ENCODE assay signal across 1 cellular context in the genomic region with DNA sequence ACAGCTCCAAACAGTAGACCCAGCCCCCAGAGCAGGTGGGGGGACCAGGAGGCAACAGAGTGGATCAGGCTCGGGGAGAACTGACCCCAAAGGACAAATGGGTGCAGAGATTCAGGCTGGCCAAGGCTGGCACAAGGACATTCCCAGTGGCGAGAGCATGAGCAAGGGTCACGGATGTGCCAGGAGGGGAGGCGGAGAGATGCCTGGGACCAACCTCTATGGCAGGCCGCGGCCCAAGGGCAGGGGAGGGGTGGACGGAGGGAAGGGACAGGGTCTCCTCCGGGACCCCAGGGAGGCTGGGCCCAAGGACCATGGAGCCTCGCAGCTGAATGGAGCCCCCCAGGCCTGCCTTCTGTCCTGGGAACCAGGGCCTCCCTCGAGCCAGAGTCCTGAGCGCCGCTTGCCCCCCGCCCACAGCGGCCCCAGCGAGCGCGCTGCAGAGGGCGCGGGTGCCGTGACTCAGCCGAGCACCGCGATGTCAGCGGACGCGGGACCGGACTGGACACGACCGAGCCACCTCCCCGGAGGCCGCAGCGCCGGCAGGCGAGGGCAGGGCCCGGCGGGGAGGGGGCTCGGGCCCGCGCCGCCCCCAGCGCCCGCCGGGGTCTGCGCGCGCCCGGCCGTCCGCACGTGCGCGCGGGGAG.
A peak's percentile ranks its signal among the peaks of the same experiment; 100 is the strongest.
TF ChIP-seq lines count a peak whose summit lies in the region.

No MANE protein-coding gene starts in this region.

TF ChIP-seq in K562, 482 proteins besides CTCF, POLR2A, EP300 and RAD21:
- 0 out of 2 replicates have a peak, but pooled peaks have one; percentile 56 for TF ChIP-seq IRF2 (CRISPR knock-in tag; IDR thresholded peaks at IDR 0.05)
- TF ChIP-seq, protein P1, sequence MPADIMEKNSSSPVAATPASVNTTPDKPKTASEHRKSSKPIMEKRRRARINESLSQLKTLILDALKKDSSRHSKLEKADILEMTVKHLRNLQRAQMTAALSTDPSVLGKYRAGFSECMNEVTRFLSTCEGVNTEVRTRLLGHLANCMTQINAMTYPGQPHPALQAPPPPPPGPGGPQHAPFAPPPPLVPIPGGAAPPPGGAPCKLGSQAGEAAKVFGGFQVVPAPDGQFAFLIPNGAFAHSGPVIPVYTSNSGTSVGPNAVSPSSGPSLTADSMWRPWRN (IDR thresholded peaks at IDR 0.05; ENCODE audit: low read depth) = no peak
- TF ChIP-seq GABPB1 (CRISPR knock-in tag; IDR thresholded peaks at IDR 0.05) = 0 out of 2 replicates have a peak, but pooled peaks have one; percentile 28
- no peak for TF ChIP-seq SIN3A (IDR thresholded peaks at IDR 0.05; ENCODE audit: borderline replicate concordance in 2 of 2, control insufficient read depth in 1 of 2, low read depth in 2 of 2, low read length in 2 of 2)
- no peak for TF ChIP-seq NFIC (IDR thresholded peaks at IDR 0.05)
- TF ChIP-seq HMGN3 (IDR thresholded peaks at IDR 0.05; ENCODE audit: borderline replicate concordance, extremely low read depth, insufficient read length, low read depth, low read length) = peak; percentile 21
- 0 out of 2 replicates have a peak, but pooled peaks have one; percentile 37 for TF ChIP-seq KDM2B (CRISPR knock-in tag; IDR thresholded peaks at IDR 0.05)
- TF ChIP-seq ZNF143 (CRISPR knock-in tag; IDR thresholded peaks at IDR 0.05) = no peak
- TF ChIP-seq, protein P2, sequence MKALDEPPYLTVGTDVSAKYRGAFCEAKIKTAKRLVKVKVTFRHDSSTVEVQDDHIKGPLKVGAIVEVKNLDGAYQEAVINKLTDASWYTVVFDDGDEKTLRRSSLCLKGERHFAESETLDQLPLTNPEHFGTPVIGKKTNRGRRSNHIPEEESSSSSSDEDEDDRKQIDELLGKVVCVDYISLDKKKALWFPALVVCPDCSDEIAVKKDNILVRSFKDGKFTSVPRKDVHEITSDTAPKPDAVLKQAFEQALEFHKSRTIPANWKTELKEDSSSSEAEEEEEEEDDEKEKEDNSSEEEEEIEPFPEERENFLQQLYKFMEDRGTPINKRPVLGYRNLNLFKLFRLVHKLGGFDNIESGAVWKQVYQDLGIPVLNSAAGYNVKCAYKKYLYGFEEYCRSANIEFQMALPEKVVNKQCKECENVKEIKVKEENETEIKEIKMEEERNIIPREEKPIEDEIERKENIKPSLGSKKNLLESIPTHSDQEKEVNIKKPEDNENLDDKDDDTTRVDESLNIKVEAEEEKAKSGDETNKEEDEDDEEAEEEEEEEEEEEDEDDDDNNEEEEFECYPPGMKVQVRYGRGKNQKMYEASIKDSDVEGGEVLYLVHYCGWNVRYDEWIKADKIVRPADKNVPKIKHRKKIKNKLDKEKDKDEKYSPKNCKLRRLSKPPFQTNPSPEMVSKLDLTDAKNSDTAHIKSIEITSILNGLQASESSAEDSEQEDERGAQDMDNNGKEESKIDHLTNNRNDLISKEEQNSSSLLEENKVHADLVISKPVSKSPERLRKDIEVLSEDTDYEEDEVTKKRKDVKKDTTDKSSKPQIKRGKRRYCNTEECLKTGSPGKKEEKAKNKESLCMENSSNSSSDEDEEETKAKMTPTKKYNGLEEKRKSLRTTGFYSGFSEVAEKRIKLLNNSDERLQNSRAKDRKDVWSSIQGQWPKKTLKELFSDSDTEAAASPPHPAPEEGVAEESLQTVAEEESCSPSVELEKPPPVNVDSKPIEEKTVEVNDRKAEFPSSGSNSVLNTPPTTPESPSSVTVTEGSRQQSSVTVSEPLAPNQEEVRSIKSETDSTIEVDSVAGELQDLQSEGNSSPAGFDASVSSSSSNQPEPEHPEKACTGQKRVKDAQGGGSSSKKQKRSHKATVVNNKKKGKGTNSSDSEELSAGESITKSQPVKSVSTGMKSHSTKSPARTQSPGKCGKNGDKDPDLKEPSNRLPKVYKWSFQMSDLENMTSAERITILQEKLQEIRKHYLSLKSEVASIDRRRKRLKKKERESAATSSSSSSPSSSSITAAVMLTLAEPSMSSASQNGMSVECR (CRISPR knock-in tag; IDR thresholded peaks at IDR 0.05) = peak; percentile 68; the same call in 1 of the 2 replicates
- TF ChIP-seq KAT7 (CRISPR knock-in tag; IDR thresholded peaks at IDR 0.05; ENCODE audit: borderline replicate concordance) = 0 out of 2 replicates have a peak, but pooled peaks have one; percentile 72
- TF ChIP-seq ZNF175 (CRISPR knock-in tag; IDR thresholded peaks at IDR 0.05; ENCODE audit: low read depth) = no peak
- TF ChIP-seq GATAD2B (IDR thresholded peaks at IDR 0.05; ENCODE audit: borderline replicate concordance) = no peak
- no peak for TF ChIP-seq TEAD4 (IDR thresholded peaks at IDR 0.05; ENCODE audit: low read length)
- no peak for TF ChIP-seq TEAD4 (CRISPR knock-in tag; IDR thresholded peaks at IDR 0.05; ENCODE audit: borderline replicate concordance)
- TF ChIP-seq, protein P3, sequence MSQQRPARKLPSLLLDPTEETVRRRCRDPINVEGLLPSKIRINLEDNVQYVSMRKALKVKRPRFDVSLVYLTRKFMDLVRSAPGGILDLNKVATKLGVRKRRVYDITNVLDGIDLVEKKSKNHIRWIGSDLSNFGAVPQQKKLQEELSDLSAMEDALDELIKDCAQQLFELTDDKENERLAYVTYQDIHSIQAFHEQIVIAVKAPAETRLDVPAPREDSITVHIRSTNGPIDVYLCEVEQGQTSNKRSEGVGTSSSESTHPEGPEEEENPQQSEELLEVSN (IDR thresholded peaks at IDR 0.05; ENCODE audit: borderline replicate concordance in 1 of 2, extremely low read depth in 1 of 2, insufficient read depth in 1 of 2, insufficient read length in 1 of 2, low read depth in 1 of 2, low read length in 1 of 2, poor library complexity in 1 of 2, severe bottlenecking in 1 of 2) = peak; percentile 39 to 82
- no peak for TF ChIP-seq ZNF174 (CRISPR knock-in tag; IDR thresholded peaks at IDR 0.05)
- TF ChIP-seq L3MBTL2 (IDR thresholded peaks at IDR 0.05) = peak; percentile 46
- TF ChIP-seq, protein P4, sequence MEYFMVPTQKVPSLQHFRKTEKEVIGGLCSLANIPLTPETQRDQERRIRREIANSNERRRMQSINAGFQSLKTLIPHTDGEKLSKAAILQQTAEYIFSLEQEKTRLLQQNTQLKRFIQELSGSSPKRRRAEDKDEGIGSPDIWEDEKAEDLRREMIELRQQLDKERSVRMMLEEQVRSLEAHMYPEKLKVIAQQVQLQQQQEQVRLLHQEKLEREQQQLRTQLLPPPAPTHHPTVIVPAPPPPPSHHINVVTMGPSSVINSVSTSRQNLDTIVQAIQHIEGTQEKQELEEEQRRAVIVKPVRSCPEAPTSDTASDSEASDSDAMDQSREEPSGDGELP (CRISPR knock-in tag; IDR thresholded peaks at IDR 0.05; ENCODE audit: borderline replicate concordance) = peak; percentile 37; the same call in 1 of the 2 replicates
- TF ChIP-seq, protein P5, sequence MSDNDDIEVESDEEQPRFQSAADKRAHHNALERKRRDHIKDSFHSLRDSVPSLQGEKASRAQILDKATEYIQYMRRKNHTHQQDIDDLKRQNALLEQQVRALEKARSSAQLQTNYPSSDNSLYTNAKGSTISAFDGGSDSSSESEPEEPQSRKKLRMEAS (CRISPR knock-in tag; IDR thresholded peaks at IDR 0.05) = peak; percentile 36; the same call in 1 of the 2 replicates
- peak in 1 of 2 experiments; percentile 26; a peak in 1 of 4 replicates for TF ChIP-seq MAZ (CRISPR knock-in tag; conservative IDR thresholded peaks at IDR 0.05 in 1 of 2, IDR thresholded peaks at IDR 0.05 in 1 of 2)
- 0 out of 2 replicates have a peak, but pooled peaks have one; percentile 24 for TF ChIP-seq FOXP1 (CRISPR knock-in tag; IDR thresholded peaks at IDR 0.05)
- TF ChIP-seq ZNF431 (CRISPR knock-in tag; IDR thresholded peaks at IDR 0.05) = no peak
- TF ChIP-seq NFE2 (IDR thresholded peaks at IDR 0.05; ENCODE audit: low read depth) = peak; percentile 39; the same call in 1 of the 2 replicates
- no peak for TF ChIP-seq CREB1 (IDR thresholded peaks at IDR 0.05)
- TF ChIP-seq CREB1 (CRISPR knock-in tag; IDR thresholded peaks at IDR 0.05) = 0 out of 2 replicates have a peak, but pooled peaks have one; percentile 47
- TF ChIP-seq, protein P6, sequence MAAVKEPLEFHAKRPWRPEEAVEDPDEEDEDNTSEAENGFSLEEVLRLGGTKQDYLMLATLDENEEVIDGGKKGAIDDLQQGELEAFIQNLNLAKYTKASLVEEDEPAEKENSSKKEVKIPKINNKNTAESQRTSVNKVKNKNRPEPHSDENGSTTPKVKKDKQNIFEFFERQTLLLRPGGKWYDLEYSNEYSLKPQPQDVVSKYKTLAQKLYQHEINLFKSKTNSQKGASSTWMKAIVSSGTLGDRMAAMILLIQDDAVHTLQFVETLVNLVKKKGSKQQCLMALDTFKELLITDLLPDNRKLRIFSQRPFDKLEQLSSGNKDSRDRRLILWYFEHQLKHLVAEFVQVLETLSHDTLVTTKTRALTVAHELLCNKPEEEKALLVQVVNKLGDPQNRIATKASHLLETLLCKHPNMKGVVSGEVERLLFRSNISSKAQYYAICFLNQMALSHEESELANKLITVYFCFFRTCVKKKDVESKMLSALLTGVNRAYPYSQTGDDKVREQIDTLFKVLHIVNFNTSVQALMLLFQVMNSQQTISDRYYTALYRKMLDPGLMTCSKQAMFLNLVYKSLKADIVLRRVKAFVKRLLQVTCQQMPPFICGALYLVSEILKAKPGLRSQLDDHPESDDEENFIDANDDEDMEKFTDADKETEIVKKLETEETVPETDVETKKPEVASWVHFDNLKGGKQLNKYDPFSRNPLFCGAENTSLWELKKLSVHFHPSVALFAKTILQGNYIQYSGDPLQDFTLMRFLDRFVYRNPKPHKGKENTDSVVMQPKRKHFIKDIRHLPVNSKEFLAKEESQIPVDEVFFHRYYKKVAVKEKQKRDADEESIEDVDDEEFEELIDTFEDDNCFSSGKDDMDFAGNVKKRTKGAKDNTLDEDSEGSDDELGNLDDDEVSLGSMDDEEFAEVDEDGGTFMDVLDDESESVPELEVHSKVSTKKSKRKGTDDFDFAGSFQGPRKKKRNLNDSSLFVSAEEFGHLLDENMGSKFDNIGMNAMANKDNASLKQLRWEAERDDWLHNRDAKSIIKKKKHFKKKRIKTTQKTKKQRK (IDR thresholded peaks at IDR 0.05; ENCODE audit: borderline replicate concordance, low read depth, low read length) = no peak
- no peak for TF ChIP-seq HMG20A (CRISPR knock-in tag; conservative IDR thresholded peaks at IDR 0.05)
- peak; percentile 24; the same call in 1 of the 2 replicates for TF ChIP-seq MTA3 (IDR thresholded peaks at IDR 0.05; ENCODE audit: borderline replicate concordance)
- 0 out of 2 replicates have a peak, but pooled peaks have one; percentile 8 for TF ChIP-seq POLR2G (IDR thresholded peaks at IDR 0.05; ENCODE audit: low read depth, low read length)
- peak; percentile 54 for TF ChIP-seq FOSL1 (tag; conservative IDR thresholded peaks at IDR 0.05)
- TF ChIP-seq CHD2 (IDR thresholded peaks at IDR 0.05; ENCODE audit: low read depth, low read length) = peak; percentile 46; the same call in 1 of the 2 replicates
- TF ChIP-seq NR2C2 (CRISPR knock-in tag; IDR thresholded peaks at IDR 0.05) = no peak
- TF ChIP-seq NR2C2 (tag; IDR thresholded peaks at IDR 0.05) = peak; percentile 18; the same call in 1 of the 2 replicates
- TF ChIP-seq CCNT2 (IDR thresholded peaks at IDR 0.05; ENCODE audit: borderline replicate concordance, extremely low read depth, insufficient read length, low read depth, low read length) = peak; percentile 8
- 0 out of 2 replicates have a peak, but pooled peaks have one; percentile 24 for TF ChIP-seq ZNF124 (CRISPR knock-in tag; IDR thresholded peaks at IDR 0.05)
